ENCODE assay signal across 1 cellular context in the genomic region with DNA sequence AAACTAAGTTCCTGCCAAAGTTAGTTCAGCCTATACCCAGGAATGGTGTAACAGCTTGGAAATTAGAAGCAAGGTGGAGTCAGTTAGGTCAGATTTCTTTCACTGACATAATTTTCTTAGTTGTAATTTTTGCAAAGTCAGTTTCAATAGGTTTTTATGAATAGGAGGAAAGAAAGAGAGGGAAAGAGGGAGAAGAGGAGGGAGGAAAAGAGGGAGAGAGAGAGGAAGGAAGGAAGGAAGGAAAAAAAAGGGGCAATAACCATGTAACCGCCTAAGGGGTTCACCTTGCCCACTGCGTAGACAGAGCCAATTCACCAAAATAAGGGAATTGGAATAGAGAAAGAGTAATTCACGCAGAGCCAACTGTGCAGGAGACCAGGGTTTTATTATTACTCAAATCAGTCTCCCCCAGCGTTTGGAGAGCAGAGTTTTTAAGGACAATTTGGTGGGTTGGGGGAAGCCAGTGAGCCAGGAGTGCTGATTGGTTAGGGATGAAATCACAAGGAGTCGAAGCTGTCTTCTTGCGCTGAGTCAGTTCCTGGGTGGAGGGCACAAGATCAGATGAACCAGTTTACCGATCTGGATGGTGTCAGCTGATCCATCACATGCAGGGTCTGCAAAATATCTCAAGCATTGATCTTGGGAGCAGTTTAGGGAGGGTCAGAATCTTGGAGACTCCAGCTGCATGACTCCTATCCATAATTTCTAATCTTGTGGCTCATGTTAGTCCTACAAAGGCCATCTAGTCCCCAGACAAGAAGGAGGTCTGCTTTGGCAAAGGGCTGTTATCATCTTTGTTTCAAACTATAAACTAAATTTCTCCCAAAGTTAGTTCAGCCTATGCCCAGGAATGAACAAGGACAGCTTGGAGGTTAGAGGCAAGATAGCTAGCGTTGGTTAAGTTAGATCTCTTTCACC.
TF ChIP-seq lines count a peak whose summit lies in the region.

No MANE protein-coding gene starts in this region.

TF ChIP-seq in K562, 482 proteins besides CTCF, POLR2A, EP300 and RAD21 (continued from another document):
- TF ChIP-seq DNMT1 (IDR thresholded peaks at IDR 0.05) (0 out of 2 replicates have a peak, but pooled peaks have one; percentile 54), NR2C2 (CRISPR knock-in tag; IDR thresholded peaks at IDR 0.05) (no peak), NR2C2 (tag; IDR thresholded peaks at IDR 0.05) (peak; percentile 47; the same call in 1 of the 2 replicates), PTRF (tag; IDR thresholded peaks at IDR 0.05) (peak; percentile 77; the same call in 1 of the 2 replicates), ZNF165 (CRISPR knock-in tag; IDR thresholded peaks at IDR 0.05; ENCODE audit: borderline replicate concordance) (peak; percentile 57; the same call in 1 of the 2 replicates), DACH1 (IDR thresholded peaks at IDR 0.05; ENCODE audit: partially characterized antibody) (peak; percentile 50), RBM14 (IDR thresholded peaks at IDR 0.05; ENCODE audit: borderline replicate concordance, insufficient read depth, low read depth, low read length) (no peak), ZNF175 (CRISPR knock-in tag; IDR thresholded peaks at IDR 0.05; ENCODE audit: low read depth) (peak; percentile 85), TOE1 (IDR thresholded peaks at IDR 0.05; ENCODE audit: borderline replicate concordance) (peak; percentile 80; the same call in 1 of the 2 replicates), TOE1 (CRISPR knock-in tag; IDR thresholded peaks at IDR 0.05; ENCODE audit: borderline replicate concordance, low read depth) (no peak), FOXK2 (conservative IDR thresholded peaks at IDR 0.05 in 1 of 2, IDR thresholded peaks at IDR 0.05 in 1 of 2; ENCODE audit: low read depth in 2 of 2) (no peak), JUN (IDR thresholded peaks at IDR 0.05; ENCODE audit: borderline replicate concordance, low read depth, low read length) (0 out of 2 replicates have a peak, but pooled peaks have one; percentile 41), JUN (CRISPR knock-in tag; IDR thresholded peaks at IDR 0.05; ENCODE audit: borderline replicate concordance) (no peak), NR4A1 (CRISPR knock-in tag; IDR thresholded peaks at IDR 0.05) (no peak), NR4A1 (tag; IDR thresholded peaks at IDR 0.05) (peak; percentile 58; the same call in 1 of the 2 replicates), DDX20 (tag; IDR thresholded peaks at IDR 0.05; ENCODE audit: low read depth) (peak; percentile 79), ZNF146 (CRISPR knock-in tag; IDR thresholded peaks at IDR 0.05; ENCODE audit: unreplicated experiment) (no peak), RAD51 (IDR thresholded peaks at IDR 0.05; ENCODE audit: borderline replicate concordance, low read depth) (peak; percentile 73; the same call in 1 of the 2 replicates), RCOR1 (IDR thresholded peaks at IDR 0.05; ENCODE audit: borderline replicate concordance in 1 of 2, low read depth in 2 of 2, low read length in 2 of 2) (peak in 1 of 2 experiments; percentile 64; a peak in 2 of 4 replicates), HDAC1 (IDR thresholded peaks at IDR 0.05) (0 out of 4 replicates have a peak, but pooled peaks of 1 of the 2 experiments have one; percentile 21), SRSF3 (IDR thresholded peaks at IDR 0.05; ENCODE audit: insufficient read depth, low read length) (no peak), GATAD2B (IDR thresholded peaks at IDR 0.05; ENCODE audit: borderline replicate concordance) (no peak), PTTG1 (tag; IDR thresholded peaks at IDR 0.05; ENCODE audit: low read depth) (peak; percentile 79), ARID1B (IDR thresholded peaks at IDR 0.05) (peak; percentile 72)
- TF ChIP-seq, protein P1, sequence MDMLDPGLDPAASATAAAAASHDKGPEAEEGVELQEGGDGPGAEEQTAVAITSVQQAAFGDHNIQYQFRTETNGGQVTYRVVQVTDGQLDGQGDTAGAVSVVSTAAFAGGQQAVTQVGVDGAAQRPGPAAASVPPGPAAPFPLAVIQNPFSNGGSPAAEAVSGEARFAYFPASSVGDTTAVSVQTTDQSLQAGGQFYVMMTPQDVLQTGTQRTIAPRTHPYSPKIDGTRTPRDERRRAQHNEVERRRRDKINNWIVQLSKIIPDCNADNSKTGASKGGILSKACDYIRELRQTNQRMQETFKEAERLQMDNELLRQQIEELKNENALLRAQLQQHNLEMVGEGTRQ (CRISPR knock-in tag; IDR thresholded peaks at IDR 0.05) = peak; percentile 45; the same call in 1 of the 2 replicates
- TF ChIP-seq, protein P2, sequence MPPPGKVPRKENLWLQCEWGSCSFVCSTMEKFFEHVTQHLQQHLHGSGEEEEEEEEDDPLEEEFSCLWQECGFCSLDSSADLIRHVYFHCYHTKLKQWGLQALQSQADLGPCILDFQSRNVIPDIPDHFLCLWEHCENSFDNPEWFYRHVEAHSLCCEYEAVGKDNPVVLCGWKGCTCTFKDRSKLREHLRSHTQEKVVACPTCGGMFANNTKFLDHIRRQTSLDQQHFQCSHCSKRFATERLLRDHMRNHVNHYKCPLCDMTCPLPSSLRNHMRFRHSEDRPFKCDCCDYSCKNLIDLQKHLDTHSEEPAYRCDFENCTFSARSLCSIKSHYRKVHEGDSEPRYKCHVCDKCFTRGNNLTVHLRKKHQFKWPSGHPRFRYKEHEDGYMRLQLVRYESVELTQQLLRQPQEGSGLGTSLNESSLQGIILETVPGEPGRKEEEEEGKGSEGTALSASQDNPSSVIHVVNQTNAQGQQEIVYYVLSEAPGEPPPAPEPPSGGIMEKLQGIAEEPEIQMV (tag; conservative IDR thresholded peaks at IDR 0.05; ENCODE audit: low read depth) = peak; percentile 62
- TF ChIP-seq, protein P3, sequence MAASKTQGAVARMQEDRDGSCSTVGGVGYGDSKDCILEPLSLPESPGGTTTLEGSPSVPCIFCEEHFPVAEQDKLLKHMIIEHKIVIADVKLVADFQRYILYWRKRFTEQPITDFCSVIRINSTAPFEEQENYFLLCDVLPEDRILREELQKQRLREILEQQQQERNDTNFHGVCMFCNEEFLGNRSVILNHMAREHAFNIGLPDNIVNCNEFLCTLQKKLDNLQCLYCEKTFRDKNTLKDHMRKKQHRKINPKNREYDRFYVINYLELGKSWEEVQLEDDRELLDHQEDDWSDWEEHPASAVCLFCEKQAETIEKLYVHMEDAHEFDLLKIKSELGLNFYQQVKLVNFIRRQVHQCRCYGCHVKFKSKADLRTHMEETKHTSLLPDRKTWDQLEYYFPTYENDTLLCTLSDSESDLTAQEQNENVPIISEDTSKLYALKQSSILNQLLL (CRISPR knock-in tag; IDR thresholded peaks at IDR 0.05; ENCODE audit: borderline replicate concordance) = no peak
- TF ChIP-seq, protein P4, sequence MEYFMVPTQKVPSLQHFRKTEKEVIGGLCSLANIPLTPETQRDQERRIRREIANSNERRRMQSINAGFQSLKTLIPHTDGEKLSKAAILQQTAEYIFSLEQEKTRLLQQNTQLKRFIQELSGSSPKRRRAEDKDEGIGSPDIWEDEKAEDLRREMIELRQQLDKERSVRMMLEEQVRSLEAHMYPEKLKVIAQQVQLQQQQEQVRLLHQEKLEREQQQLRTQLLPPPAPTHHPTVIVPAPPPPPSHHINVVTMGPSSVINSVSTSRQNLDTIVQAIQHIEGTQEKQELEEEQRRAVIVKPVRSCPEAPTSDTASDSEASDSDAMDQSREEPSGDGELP (CRISPR knock-in tag; IDR thresholded peaks at IDR 0.05; ENCODE audit: borderline replicate concordance) = 0 out of 2 replicates have a peak, but pooled peaks have one; percentile 35
- TF ChIP-seq, protein P5, sequence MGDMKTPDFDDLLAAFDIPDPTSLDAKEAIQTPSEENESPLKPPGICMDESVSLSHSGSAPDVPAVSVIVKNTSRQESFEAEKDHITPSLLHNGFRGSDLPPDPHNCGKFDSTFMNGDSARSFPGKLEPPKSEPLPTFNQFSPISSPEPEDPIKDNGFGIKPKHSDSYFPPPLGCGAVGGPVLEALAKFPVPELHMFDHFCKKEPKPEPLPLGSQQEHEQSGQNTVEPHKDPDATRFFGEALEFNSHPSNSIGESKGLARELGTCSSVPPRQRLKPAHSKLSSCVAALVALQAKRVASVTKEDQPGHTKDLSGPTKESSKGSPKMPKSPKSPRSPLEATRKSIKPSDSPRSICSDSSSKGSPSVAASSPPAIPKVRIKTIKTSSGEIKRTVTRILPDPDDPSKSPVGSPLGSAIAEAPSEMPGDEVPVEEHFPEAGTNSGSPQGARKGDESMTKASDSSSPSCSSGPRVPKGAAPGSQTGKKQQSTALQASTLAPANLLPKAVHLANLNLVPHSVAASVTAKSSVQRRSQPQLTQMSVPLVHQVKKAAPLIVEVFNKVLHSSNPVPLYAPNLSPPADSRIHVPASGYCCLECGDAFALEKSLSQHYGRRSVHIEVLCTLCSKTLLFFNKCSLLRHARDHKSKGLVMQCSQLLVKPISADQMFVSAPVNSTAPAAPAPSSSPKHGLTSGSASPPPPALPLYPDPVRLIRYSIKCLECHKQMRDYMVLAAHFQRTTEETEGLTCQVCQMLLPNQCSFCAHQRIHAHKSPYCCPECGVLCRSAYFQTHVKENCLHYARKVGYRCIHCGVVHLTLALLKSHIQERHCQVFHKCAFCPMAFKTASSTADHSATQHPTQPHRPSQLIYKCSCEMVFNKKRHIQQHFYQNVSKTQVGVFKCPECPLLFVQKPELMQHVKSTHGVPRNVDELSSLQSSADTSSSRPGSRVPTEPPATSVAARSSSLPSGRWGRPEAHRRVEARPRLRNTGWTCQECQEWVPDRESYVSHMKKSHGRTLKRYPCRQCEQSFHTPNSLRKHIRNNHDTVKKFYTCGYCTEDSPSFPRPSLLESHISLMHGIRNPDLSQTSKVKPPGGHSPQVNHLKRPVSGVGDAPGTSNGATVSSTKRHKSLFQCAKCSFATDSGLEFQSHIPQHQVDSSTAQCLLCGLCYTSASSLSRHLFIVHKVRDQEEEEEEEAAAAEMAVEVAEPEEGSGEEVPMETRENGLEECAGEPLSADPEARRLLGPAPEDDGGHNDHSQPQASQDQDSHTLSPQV (IDR thresholded peaks at IDR 0.05) = peak; percentile 67; the same call in 1 of the 2 replicates
- TF ChIP-seq, protein P6, sequence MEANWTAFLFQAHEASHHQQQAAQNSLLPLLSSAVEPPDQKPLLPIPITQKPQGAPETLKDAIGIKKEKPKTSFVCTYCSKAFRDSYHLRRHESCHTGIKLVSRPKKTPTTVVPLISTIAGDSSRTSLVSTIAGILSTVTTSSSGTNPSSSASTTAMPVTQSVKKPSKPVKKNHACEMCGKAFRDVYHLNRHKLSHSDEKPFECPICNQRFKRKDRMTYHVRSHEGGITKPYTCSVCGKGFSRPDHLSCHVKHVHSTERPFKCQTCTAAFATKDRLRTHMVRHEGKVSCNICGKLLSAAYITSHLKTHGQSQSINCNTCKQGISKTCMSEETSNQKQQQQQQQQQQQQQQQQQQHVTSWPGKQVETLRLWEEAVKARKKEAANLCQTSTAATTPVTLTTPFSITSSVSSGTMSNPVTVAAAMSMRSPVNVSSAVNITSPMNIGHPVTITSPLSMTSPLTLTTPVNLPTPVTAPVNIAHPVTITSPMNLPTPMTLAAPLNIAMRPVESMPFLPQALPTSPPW (CRISPR knock-in tag; IDR thresholded peaks at IDR 0.05) = peak; percentile 24; the same call in 1 of the 2 replicates
- TF ChIP-seq, protein P7, sequence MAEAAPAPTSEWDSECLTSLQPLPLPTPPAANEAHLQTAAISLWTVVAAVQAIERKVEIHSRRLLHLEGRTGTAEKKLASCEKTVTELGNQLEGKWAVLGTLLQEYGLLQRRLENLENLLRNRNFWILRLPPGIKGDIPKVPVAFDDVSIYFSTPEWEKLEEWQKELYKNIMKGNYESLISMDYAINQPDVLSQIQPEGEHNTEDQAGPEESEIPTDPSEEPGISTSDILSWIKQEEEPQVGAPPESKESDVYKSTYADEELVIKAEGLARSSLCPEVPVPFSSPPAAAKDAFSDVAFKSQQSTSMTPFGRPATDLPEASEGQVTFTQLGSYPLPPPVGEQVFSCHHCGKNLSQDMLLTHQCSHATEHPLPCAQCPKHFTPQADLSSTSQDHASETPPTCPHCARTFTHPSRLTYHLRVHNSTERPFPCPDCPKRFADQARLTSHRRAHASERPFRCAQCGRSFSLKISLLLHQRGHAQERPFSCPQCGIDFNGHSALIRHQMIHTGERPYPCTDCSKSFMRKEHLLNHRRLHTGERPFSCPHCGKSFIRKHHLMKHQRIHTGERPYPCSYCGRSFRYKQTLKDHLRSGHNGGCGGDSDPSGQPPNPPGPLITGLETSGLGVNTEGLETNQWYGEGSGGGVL (CRISPR knock-in tag; IDR thresholded peaks at IDR 0.05) = no peak
- TF ChIP-seq, protein P8, sequence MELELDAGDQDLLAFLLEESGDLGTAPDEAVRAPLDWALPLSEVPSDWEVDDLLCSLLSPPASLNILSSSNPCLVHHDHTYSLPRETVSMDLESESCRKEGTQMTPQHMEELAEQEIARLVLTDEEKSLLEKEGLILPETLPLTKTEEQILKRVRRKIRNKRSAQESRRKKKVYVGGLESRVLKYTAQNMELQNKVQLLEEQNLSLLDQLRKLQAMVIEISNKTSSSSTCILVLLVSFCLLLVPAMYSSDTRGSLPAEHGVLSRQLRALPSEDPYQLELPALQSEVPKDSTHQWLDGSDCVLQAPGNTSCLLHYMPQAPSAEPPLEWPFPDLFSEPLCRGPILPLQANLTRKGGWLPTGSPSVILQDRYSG (tag; conservative IDR thresholded peaks at IDR 0.05; ENCODE audit: low read depth) = 0 out of 2 replicates have a peak, but pooled peaks have one; percentile 33
- TF ChIP-seq, protein P9, sequence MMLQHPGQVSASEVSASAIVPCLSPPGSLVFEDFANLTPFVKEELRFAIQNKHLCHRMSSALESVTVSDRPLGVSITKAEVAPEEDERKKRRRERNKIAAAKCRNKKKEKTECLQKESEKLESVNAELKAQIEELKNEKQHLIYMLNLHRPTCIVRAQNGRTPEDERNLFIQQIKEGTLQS (IDR thresholded peaks at IDR 0.05) = peak; percentile 42
- TF ChIP-seq, protein P9 (CRISPR knock-in tag; conservative IDR thresholded peaks at IDR 0.05) = no peak
- TF ChIP-seq, protein P10, sequence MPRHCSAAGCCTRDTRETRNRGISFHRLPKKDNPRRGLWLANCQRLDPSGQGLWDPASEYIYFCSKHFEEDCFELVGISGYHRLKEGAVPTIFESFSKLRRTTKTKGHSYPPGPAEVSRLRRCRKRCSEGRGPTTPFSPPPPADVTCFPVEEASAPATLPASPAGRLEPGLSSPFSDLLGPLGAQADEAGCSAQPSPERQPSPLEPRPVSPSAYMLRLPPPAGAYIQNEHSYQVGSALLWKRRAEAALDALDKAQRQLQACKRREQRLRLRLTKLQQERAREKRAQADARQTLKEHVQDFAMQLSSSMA (CRISPR knock-in tag; IDR thresholded peaks at IDR 0.05) = no peak
- TF ChIP-seq, protein P11, sequence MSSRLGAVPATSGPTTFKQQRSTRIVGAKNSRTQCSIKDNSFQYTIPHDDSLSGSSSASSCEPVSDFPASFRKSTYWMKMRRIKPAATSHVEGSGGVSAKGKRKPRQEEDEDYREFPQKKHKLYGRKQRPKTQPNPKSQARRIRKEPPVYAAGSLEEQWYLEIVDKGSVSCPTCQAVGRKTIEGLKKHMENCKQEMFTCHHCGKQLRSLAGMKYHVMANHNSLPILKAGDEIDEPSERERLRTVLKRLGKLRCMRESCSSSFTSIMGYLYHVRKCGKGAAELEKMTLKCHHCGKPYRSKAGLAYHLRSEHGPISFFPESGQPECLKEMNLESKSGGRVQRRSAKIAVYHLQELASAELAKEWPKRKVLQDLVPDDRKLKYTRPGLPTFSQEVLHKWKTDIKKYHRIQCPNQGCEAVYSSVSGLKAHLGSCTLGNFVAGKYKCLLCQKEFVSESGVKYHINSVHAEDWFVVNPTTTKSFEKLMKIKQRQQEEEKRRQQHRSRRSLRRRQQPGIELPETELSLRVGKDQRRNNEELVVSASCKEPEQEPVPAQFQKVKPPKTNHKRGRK (tag; IDR thresholded peaks at IDR 0.05) = peak; percentile 58; the same call in 1 of the 2 replicates
